8 cellular contexts compared by ENCODE assay signal in genomic region chr19:36837902-36838783, GRCh38. TPM values are rescaled to one million over a fixed set of nuclear protein-coding genes. Genes with fewer than 3 reads are reported as not detected.
A peak's percentile ranks its signal among the peaks of the same experiment; 100 is the strongest.
DNase-seq lines count a peak whose midpoint lies in the region; ATAC-seq lines count a peak whose summit lies in the region.

TSS of gene ZNF790 (minus strand) at chr19:36838387. CDS start at chr19:36825619, 12,768 bp downstream.

- H3K9ac ChIP-seq in NT2/D1 (ENCODE audit: insufficient read length, low read depth), result peak within 1 kb of the TSS; percentile 90
- H3K9ac ChIP-seq in mucosa of rectum (ENCODE audit: low read depth in 1 of 2, low read length in 2 of 2), result peak within 1 kb of the TSS; percentile 77 to 91

- H3K36me3 ChIP-seq in NT2/D1 (ENCODE audit: insufficient read depth, insufficient read length, low read length), result peaks cover 9% of the 10 kb centered on the region
- H3K36me3 ChIP-seq in esophagus (ENCODE audit: control insufficient read depth in 2 of 2, insufficient read depth in 2 of 2, low read length in 1 of 2), result no peaks in the 10 kb centered on the region
- peaks cover 9% of the 10 kb centered on the region in 2 donors for H3K36me3 ChIP-seq in mucosa of rectum (ENCODE audit: control insufficient read depth in 2 of 2, insufficient read depth in 2 of 2, low read length in 2 of 2)

- H3K27me3 ChIP-seq in NT2/D1 (ENCODE audit: insufficient read depth, insufficient read length) (no peaks in the 10 kb centered on the region), esophagus (ENCODE audit: control insufficient read depth in 1 of 2, insufficient read depth in 2 of 2, low read length in 2 of 2) (no peaks in the 10 kb centered on the region), mucosa of rectum (ENCODE audit: control insufficient read depth in 2 of 2, insufficient read depth in 2 of 2, low read length in 2 of 2) (no peaks in the 10 kb centered on the region)

- peak within 1 kb of the TSS; percentile 97 for H3K27ac ChIP-seq in esophagus (ENCODE audit: low read depth in 2 of 2, low read length in 1 of 2)
- H3K27ac ChIP-seq in mucosa of rectum (ENCODE audit: low read depth in 2 of 2, low read length in 2 of 2), result peak within 1 kb of the TSS; percentile 84 to 95

- H3K4me3 ChIP-seq in NT2/D1 (ENCODE audit: insufficient read length, low read depth) (peak within 1 kb of the TSS; percentile 78), esophagus (ENCODE audit: low read depth in 1 of 2, low read length in 2 of 2) (peak within 1 kb of the TSS; percentile 61 to 86), mucosa of rectum (ENCODE audit: low read length in 2 of 2) (peak within 1 kb of the TSS; percentile 84 to 96)

- H3K9me3 ChIP-seq in NT2/D1 (ENCODE audit: insufficient read depth, low read length) (no peaks in the 10 kb centered on the region), esophagus (ENCODE audit: control insufficient read depth in 2 of 2, insufficient read depth in 1 of 2, low read depth in 1 of 2, low read length in 1 of 2) (peaks cover 0 to 1% of the 10 kb centered on the region in 2 donors), mucosa of rectum (ENCODE audit: control insufficient read depth in 2 of 2, low read length in 2 of 2) (peaks cover 9 to 24% of the 10 kb centered on the region in 2 donors)

- peak; percentile 84 for DNase-seq in CD1c-positive myeloid dendritic cell (ENCODE audit: extremely low spot score)
- DNase-seq in NT2/D1 (ENCODE audit: low read depth, low spot score), result peak; percentile 72
- DNase-seq in activated T-cell treated with anti-CD3 and anti-CD28 coated beads, Interleukin-2, amount 50 U/mL, for 1 hour, result peak; percentile 85
- DNase-seq in stimulated activated CD8-positive, alpha-beta memory T cell treated with anti-CD3 and anti-CD28 coated beads, Interleukin-4, amount 100 ng/mL, for 4 hours (ENCODE audit: low read depth in 2 of 2, low spot score in 1 of 2), result peak; percentile 60 to 61

- ATAC-seq in GM19397 (IDR thresholded peaks at IDR 0.05; ENCODE audit: unreplicated experiment), result peak; percentile 89
- ATAC-seq in HG03571 (IDR thresholded peaks at IDR 0.05; ENCODE audit: unreplicated experiment), result peak; percentile 92

- 1% methylated on average over 56 of the region's 56 CpGs for WGBS in esophagus, 2 donors

- H3K4me1 ChIP-seq in NT2/D1 (ENCODE audit: insufficient read depth, insufficient read length) (no peaks in the 10 kb centered on the region), esophagus (ENCODE audit: control insufficient read depth in 2 of 2, insufficient read depth in 2 of 2, low read length in 1 of 2) (peaks cover 0 to 3% of the 10 kb centered on the region in 2 donors), mucosa of rectum (ENCODE audit: control insufficient read depth in 2 of 2, insufficient read depth in 2 of 2, low read length in 2 of 2) (peaks cover 11 to 13% of the 10 kb centered on the region in 2 donors)

RNA-seq across cellular contexts. Expression of gene ZNF790, which starts in this region (rescaled TPM):
- 1 to 10 TPM; 2.9 to 3.3 TPM for polyA plus RNA-seq in esophagus

Comparison
In these comparisons a context has a peak if more than half of its experiments do, and no peak if none do; other contexts are left out.
1. Peak in every context shown above with its lines: DNase-seq, ATAC-seq, H3K4me3 ChIP-seq and H3K27ac ChIP-seq.